14 cellular contexts compared by ENCODE assay signal in genomic region chr1:149942885-149943284, GRCh38. TPM values are rescaled to one million over a fixed set of nuclear protein-coding genes. Genes with fewer than 3 reads are reported as not detected.
DNase-seq lines count a peak whose midpoint lies in the region; ATAC-seq, FAIRE-seq and TF ChIP-seq lines count a peak whose summit lies in the region.
"Had no signal": no experiment of that assay in that cellular context is flagged by ENCODE, and none has a peak within 500 bp of the region (broad histone marks: within the 10 kb centered on the region; RNA-seq: fewer than 3 reads in every experiment).

No MANE protein-coding gene starts in this region.

- H3K27me3 Mint-ChIP-seq in stimulated activated naive CD8-positive, alpha-beta T cell treated with anti-CD3 and anti-CD28 coated beads, Interleukin-15, Interleukin-2, amounts not matched to agents 100 ng/mL and 50 ng/mL, for 24 hours, result no peaks in the 10 kb centered on the region
- H3K27me3 Mint-ChIP-seq: activated naive CD4-positive, alpha-beta T cell treated with anti-CD3 and anti-CD28 coated beads, Interleukin-2, amount 50 U/mL, for 24 hours had no signal

- in situ Hi-C loops in K562 (cut with MboI), result no loop called here

- H3K4me1 ChIP-seq in K562 (replicated peaks in 1 of 2; ENCODE audit: control insufficient read depth in 2 of 2, insufficient read depth in 2 of 2, low read length in 2 of 2), result peaks cover 10 to 18% of the 10 kb centered on the region in 2 experiments; a peak in 4 of 5 replicates
- H3K4me1 ChIP-seq in mesodermal cell (ENCODE audit: control insufficient read depth, insufficient read depth, low read length, poor library complexity, severe bottlenecking), result peaks cover 21% of the 10 kb centered on the region

- no peaks in the 10 kb centered on the region for H3K9me3 ChIP-seq in K562 (replicated peaks; ENCODE audit: control insufficient read depth, insufficient read depth, low read depth, low read length)
- no peaks in the 10 kb centered on the region for H3K9me3 ChIP-seq in mesodermal cell (ENCODE audit: control insufficient read depth, low read length)
- H3K9me3 ChIP-seq: pancreas had no signal

- TSS peak; percentile 41 for BruUV-seq in K562 (replicated peaks; lab: Mats Ljungman, UMichigan)

- H3K27me3 ChIP-seq in K562 (ENCODE audit: control insufficient read depth in 2 of 2, insufficient read depth in 2 of 2, low read length in 2 of 2), result no peaks in the 10 kb centered on the region
- H3K27me3 ChIP-seq: pancreas had no signal

- H3K9me1 ChIP-seq in K562 (ENCODE audit: control insufficient read depth, insufficient read depth, low read length), result no peaks in the 10 kb centered on the region

- no peak overlapping the region for H3K4me3 Mint-ChIP-seq in stimulated activated naive CD8-positive, alpha-beta T cell treated with anti-CD3 and anti-CD28 coated beads, Interleukin-15, Interleukin-2, amounts not matched to agents 100 ng/mL and 50 ng/mL, for 24 hours
- H3K4me3 Mint-ChIP-seq: activated naive CD4-positive, alpha-beta T cell treated with anti-CD3 and anti-CD28 coated beads, Interleukin-2, amount 50 U/mL, for 24 hours had no signal

- intact Hi-C loops in K562 (cut with micrococcal nuclease), result no loop called here
- intact Hi-C loops in sciatic nerve (cut with DNase I), result no loop called here

- no peak overlapping the region for H3K9ac ChIP-seq in K562 (ENCODE audit: insufficient read depth in 1 of 2, low read depth in 2 of 2, low read length in 2 of 2)

- H3K9me3 Mint-ChIP-seq in stimulated activated naive CD8-positive, alpha-beta T cell treated with anti-CD3 and anti-CD28 coated beads, Interleukin-15, Interleukin-2, amounts not matched to agents 100 ng/mL and 50 ng/mL, for 24 hours, result no peaks in the 10 kb centered on the region
- H3K9me3 Mint-ChIP-seq: activated naive CD4-positive, alpha-beta T cell treated with anti-CD3 and anti-CD28 coated beads, Interleukin-2, amount 50 U/mL, for 24 hours had no signal

- POLR2A ChIA-PET in K562 (lab: Yijun Ruan, JAX), result interaction anchor here (1.0 to 1.3 kb wide), 6 partner anchors 15 to 124 kb away, joined by 3 to 15 read pairs (median 3); partner anchors contain the start of gene VPS45
- POLR2A ChIA-PET in GM10248 (lab: Yijun Ruan, JAX), result no interaction called here

- TF ChIP-seq CTCF in K562 (IDR thresholded peaks at IDR 0.05 in 2 of 3, conservative IDR thresholded peaks at IDR 0.05 in 1 of 3; ENCODE audit: insufficient read depth in 2 of 3, low read depth in 1 of 3, low read length in 3 of 3) (no peak), GM10248 (IDR thresholded peaks at IDR 0.05; ENCODE audit: control extremely low read depth, extremely low read depth, low read depth, missing control alignments) (no peak)

- peaks cover 22% of the 10 kb centered on the region for H3K4me1 Mint-ChIP-seq in stimulated activated naive CD8-positive, alpha-beta T cell treated with anti-CD3 and anti-CD28 coated beads, Interleukin-15, Interleukin-2, amounts not matched to agents 100 ng/mL and 50 ng/mL, for 24 hours (ENCODE audit: low read depth)

- H3K27ac ChIP-seq in K562 (ENCODE audit: extremely low read depth, low read depth, low read length) (no peak overlapping the region), mesodermal cell (ENCODE audit: low read depth, low read length, severe bottlenecking) (peak overlapping the region; percentile 13)
- H3K27ac ChIP-seq: pancreas had no signal

- TF ChIP-seq EP300 in K562 (IDR thresholded peaks at IDR 0.05; ENCODE audit: low read length), result no peak

- CTCF ChIA-PET in K562 (lab: Yijun Ruan, JAX; ENCODE audit: low intra/inter-chr PET ratio) (interaction anchor here (1.6 kb wide), 1 partner anchor 55 kb away, joined by 4 read pairs; a partner anchor contains a TSS), GM10248 (lab: Yijun Ruan, JAX) (no interaction called here)

- no peak for TF ChIP-seq RAD21 in K562 (CRISPR knock-in tag; conservative IDR thresholded peaks at IDR 0.05 in 1 of 2, IDR thresholded peaks at IDR 0.05 in 1 of 2)

- 38% methylated on average over 3 of the region's 3 CpGs for WGBS in K562 (ENCODE audit: insufficient coverage, low coverage, missing lambda C conversion rate)
- 75% methylated on average over 1 of the region's 3 CpGs; no CpG with 5 or more reads in 1 of the 2 experiments for WGBS in mesodermal cell (ENCODE audit: insufficient coverage in 2 of 2), 2 experiments

- FAIRE-seq in K562 (lab: Jason Lieb, UNC), result no peak
- FAIRE-seq: pancreas had no signal

- H3K4me3 ChIP-seq in K562 (no peak overlapping the region), mesodermal cell (ENCODE audit: extremely low read depth, insufficient read depth, low read length, poor library complexity, severe bottlenecking) (no peak overlapping the region)
- H3K4me3 ChIP-seq: pancreas, skin epidermis had no signal

- H3K27ac Mint-ChIP-seq in stimulated activated naive CD8-positive, alpha-beta T cell treated with anti-CD3 and anti-CD28 coated beads, Interleukin-15, Interleukin-2, amounts not matched to agents 100 ng/mL and 50 ng/mL, for 24 hours, result peak overlapping the region; percentile 19
- H3K27ac Mint-ChIP-seq: activated naive CD4-positive, alpha-beta T cell treated with anti-CD3 and anti-CD28 coated beads, Interleukin-2, amount 50 U/mL, for 24 hours had no signal

- H2AFZ ChIP-seq in K562 (ENCODE audit: low read depth, low read length), result no peak overlapping the region

- no peak for DNase-seq in stimulated activated naive CD8-positive, alpha-beta T cell treated with anti-CD3 and anti-CD28 coated beads, Interleukin-15, Interleukin-2, amounts not matched to agents 100 U/mL and 50 U/mL, for 24 hours
- DNase-seq in K562 (ENCODE audit: extremely low read depth in 1 of 4, low spot score in 3 of 4) (no peak), sciatic nerve (ENCODE audit: low spot score) (no peak), GM10248 (ENCODE audit: extremely low spot score) (no peak)
- DNase-seq: activated CD4-positive, CD25-positive, alpha-beta regulatory T cell treated with anti-CD3 and anti-CD28 coated beads, Interleukin-2, amount 50 U/mL, for 72 hours; COR-L47; NCI-H1048; pancreas had no signal

- no peak for TF ChIP-seq POLR2A in K562 (conservative IDR thresholded peaks at IDR 0.05)

- no peaks in the 10 kb centered on the region for H3K79me2 ChIP-seq in K562 (ENCODE audit: control insufficient read depth, insufficient read depth, low read length)

- no peaks in the 10 kb centered on the region for H4K20me1 ChIP-seq in K562 (replicated peaks; ENCODE audit: control insufficient read depth, insufficient read depth, low read length)

- no peak for ATAC-seq in stimulated activated naive CD8-positive, alpha-beta T cell treated with anti-CD3 and anti-CD28 coated beads, Interleukin-15, Interleukin-2, amounts not matched to agents 100 U/mL and 50 U/mL, for 24 hours
- ATAC-seq in K562 (no peak), sciatic nerve (no peak), HG02840 (IDR thresholded peaks at IDR 0.05; ENCODE audit: low FRiP score, unreplicated experiment) (no peak), HG03457 (IDR thresholded peaks at IDR 0.05; ENCODE audit: unreplicated experiment) (no peak)
- ATAC-seq: pancreas had no signal

- H3K36me3 ChIP-seq in K562 (ENCODE audit: control insufficient read depth, insufficient read depth, low read length) (peaks cover 30% of the 10 kb centered on the region; the same call in 2 of the 3 replicates), mesodermal cell (ENCODE audit: control insufficient read depth, insufficient read depth, low read length) (peaks cover 40% of the 10 kb centered on the region)

- no peak overlapping the region for H3K4me2 ChIP-seq in K562 (ENCODE audit: insufficient read depth, low read length)

- H3K36me3 Mint-ChIP-seq in stimulated activated naive CD8-positive, alpha-beta T cell treated with anti-CD3 and anti-CD28 coated beads, Interleukin-15, Interleukin-2, amounts not matched to agents 100 ng/mL and 50 ng/mL, for 24 hours (ENCODE audit: low read depth), result peaks cover 36% of the 10 kb centered on the region

RNA-seq across cellular contexts. Expression of gene MTMR11, which starts 6.2 kb away (rescaled TPM):
- 9.3 and 16.8 TPM in 2 replicates for total RNA-seq in K562 (2011; cell fraction: chromatin; rRNA removed; ENCODE audit: low replicate concordance)
- total RNA-seq in K562 (2011; cell fraction: nucleolus; rRNA removed), result 6.4 and 6.7 TPM in 2 replicates
- total RNA-seq in K562 (2011; cell fraction: nucleoplasm; rRNA removed), result 7.7 and 8.3 TPM in 2 replicates
- total RNA-seq in K562 (2014; rRNA removed), result 0.09 and 0.53 TPM in 2 replicates
- total RNA-seq in K562 (2014; rRNA removed; fragmentation: Illumina TruSeq; extraction: Trizol), result 0.38 and 0.51 TPM in 2 replicates
- total RNA-seq in K562 (2015; rRNA removed; fragmentation: Illumina TruSeq; extraction: Trizol), result 0.38 and 0.40 TPM in 2 replicates
- 0.56 and 1.3 TPM in 2 replicates for total RNA-seq in K562 (2021)
- polyA plus RNA-seq in K562 (2011; rRNA removed), result 1.6 and 1.8 TPM in 2 replicates
- 1.3 and 2.3 TPM in 2 replicates for polyA plus RNA-seq in K562 (2011; cell fraction: cytosol; rRNA removed)
- 12.2 and 13.9 TPM in 2 replicates for polyA plus RNA-seq in K562 (2011; cell fraction: nucleus; rRNA removed)
- 0.74 and 1.2 TPM in 2 replicates for polyA plus RNA-seq in K562 (2012)
- polyA plus RNA-seq in K562 (2014; fragmentation: Illumina TruSeq; extraction: Trizol), result 0.73 and 0.76 TPM in 2 replicates
- under 1 TPM; 0.34 to 0.45 TPM for polyA plus RNA-seq in K562 (2014; fragmentation: Nextera tagmentation; extraction: Ambion mirVana)
- 0.60 and 1.0 TPM in 2 replicates for polyA plus RNA-seq in K562 (2014; rRNA removed)
- 0.96 and 1.8 TPM in 2 replicates for polyA minus RNA-seq in K562 (2011; rRNA and poly(A)+ RNA removed)
- polyA minus RNA-seq in K562 (2011; cell fraction: cytosol; rRNA and poly(A)+ RNA removed), result 1.1 TPM in 1 of 2 replicates, not detected in the other
- 3.4 and 3.6 TPM in 2 replicates for polyA minus RNA-seq in K562 (2011; cell fraction: nucleus; rRNA and poly(A)+ RNA removed)
- 13.1 TPM for polyA plus RNA-seq in mesodermal cell (2013, experiment 1 of 2)
- 12.6 TPM for polyA plus RNA-seq in mesodermal cell (2013, experiment 2 of 2)
- 16.4 TPM for total RNA-seq in sciatic nerve

RNA-seq across cellular contexts. Expression of gene SF3B4, which starts 15.3 kb away (rescaled TPM):
- 36.8 and 50.0 TPM in 2 replicates for total RNA-seq in K562 (2011; cell fraction: chromatin; rRNA removed; ENCODE audit: low replicate concordance)
- total RNA-seq in K562 (2011; cell fraction: nucleolus; rRNA removed), result 22.8 and 30.1 TPM in 2 replicates
- 21.9 and 22.2 TPM in 2 replicates for total RNA-seq in K562 (2011; cell fraction: nucleoplasm; rRNA removed)
- total RNA-seq in K562 (2014; rRNA removed) (11.0 and 13.0 TPM in 2 replicates), K562 (2014; rRNA removed; fragmentation: Illumina TruSeq; extraction: Trizol) (28.2 and 28.4 TPM in 2 replicates), K562 (2015; rRNA removed; fragmentation: Illumina TruSeq; extraction: Trizol) (30.0 and 31.3 TPM in 2 replicates), K562 (2021) (78.5 and 87.1 TPM in 2 replicates), sciatic nerve (32.7 TPM)
- polyA plus RNA-seq in K562 (2011; rRNA removed) (18.1 and 33.3 TPM in 2 replicates), K562 (2014; fragmentation: Illumina TruSeq; extraction: Trizol) (88.0 and 101 TPM in 2 replicates), K562 (2014; fragmentation: Nextera tagmentation; extraction: Ambion mirVana) (1 to 10 TPM; 3.0 to 8.3 TPM), K562 (2014; rRNA removed) (22.8 and 26.1 TPM in 2 replicates)
- 20.3 and 35.8 TPM in 2 replicates for polyA plus RNA-seq in K562 (2011; cell fraction: cytosol; rRNA removed)
- 21.9 and 25.6 TPM in 2 replicates for polyA plus RNA-seq in K562 (2011; cell fraction: nucleus; rRNA removed)
- polyA plus RNA-seq in K562 (2012), result 62.3 and 73.0 TPM in 2 replicates
- 25.2 and 30.7 TPM in 2 replicates for polyA minus RNA-seq in K562 (2011; rRNA and poly(A)+ RNA removed)
- polyA minus RNA-seq in K562 (2011; cell fraction: cytosol; rRNA and poly(A)+ RNA removed), result 22.9 and 35.8 TPM in 2 replicates
- 15.2 and 21.9 TPM in 2 replicates for polyA minus RNA-seq in K562 (2011; cell fraction: nucleus; rRNA and poly(A)+ RNA removed)
- 60.7 TPM for polyA plus RNA-seq in mesodermal cell (2013, experiment 1 of 2)
- 58.0 TPM for polyA plus RNA-seq in mesodermal cell (2013, experiment 2 of 2)

RNA-seq across cellular contexts. Expression of gene SV2A, which starts 25.2 kb away (rescaled TPM):
- 0.56 and 0.58 TPM in 2 replicates for total RNA-seq in K562 (2011; cell fraction: chromatin; rRNA removed; ENCODE audit: low replicate concordance)
- 0.33 and 0.53 TPM in 2 replicates for total RNA-seq in K562 (2011; cell fraction: nucleolus; rRNA removed)
- 0.46 and 0.51 TPM in 2 replicates for total RNA-seq in K562 (2011; cell fraction: nucleoplasm; rRNA removed)
- total RNA-seq in K562 (2014; rRNA removed) (0.08 and 0.09 TPM in 2 replicates), K562 (2014; rRNA removed; fragmentation: Illumina TruSeq; extraction: Trizol) (0.06 and 0.11 TPM in 2 replicates), K562 (2015; rRNA removed; fragmentation: Illumina TruSeq; extraction: Trizol) (0.04 and 0.07 TPM in 2 replicates), K562 (2021) (0.20 and 0.22 TPM in 2 replicates), sciatic nerve (1.7 TPM)
- polyA plus RNA-seq in K562 (2011; rRNA removed) (0.12 and 0.14 TPM in 2 replicates), K562 (2014; fragmentation: Illumina TruSeq; extraction: Trizol) (0.10 and 0.30 TPM in 2 replicates), K562 (2014; fragmentation: Nextera tagmentation; extraction: Ambion mirVana) (under 1 TPM in 1 of 2 experiments, not detected in 1; 0.10 TPM), K562 (2014; rRNA removed) (0.16 and 0.20 TPM in 2 replicates)
- 0.12 and 0.25 TPM in 2 replicates for polyA plus RNA-seq in K562 (2011; cell fraction: cytosol; rRNA removed)
- polyA plus RNA-seq in K562 (2011; cell fraction: nucleus; rRNA removed), result 0.31 TPM in 2 replicates
- polyA plus RNA-seq in K562 (2012), result 0.18 and 0.30 TPM in 2 replicates
- polyA minus RNA-seq in K562 (2011; rRNA and poly(A)+ RNA removed), result 0.07 and 0.15 TPM in 2 replicates
- not detected in 2 replicates for polyA minus RNA-seq in K562 (2011; cell fraction: cytosol; rRNA and poly(A)+ RNA removed)
- 0.11 and 0.13 TPM in 2 replicates for polyA minus RNA-seq in K562 (2011; cell fraction: nucleus; rRNA and poly(A)+ RNA removed)
- 53.0 TPM for polyA plus RNA-seq in mesodermal cell (2013, experiment 1 of 2)
- polyA plus RNA-seq in mesodermal cell (2013, experiment 2 of 2), result 42.6 TPM

RNA-seq across cellular contexts. Expression of gene BOLA1, which starts 43.5 kb away (rescaled TPM):
- 0.72 and 1.8 TPM in 2 replicates for total RNA-seq in K562 (2011; cell fraction: chromatin; rRNA removed; ENCODE audit: low replicate concordance)
- total RNA-seq in K562 (2011; cell fraction: nucleolus; rRNA removed), result 1.3 and 1.7 TPM in 2 replicates
- total RNA-seq in K562 (2011; cell fraction: nucleoplasm; rRNA removed), result 2.4 and 2.7 TPM in 2 replicates
- total RNA-seq in K562 (2014; rRNA removed) (0.18 and 0.53 TPM in 2 replicates), K562 (2014; rRNA removed; fragmentation: Illumina TruSeq; extraction: Trizol) (0.58 and 1.4 TPM in 2 replicates), K562 (2015; rRNA removed; fragmentation: Illumina TruSeq; extraction: Trizol) (0.19 and 0.40 TPM in 2 replicates), K562 (2021) (0.76 and 0.82 TPM in 2 replicates), sciatic nerve (13.7 TPM)
- polyA plus RNA-seq in K562 (2011; rRNA removed) (0.28 and 0.42 TPM in 2 replicates), K562 (2014; fragmentation: Illumina TruSeq; extraction: Trizol) (0.18 TPM in 1 of 2 replicates, not detected in the other), K562 (2014; fragmentation: Nextera tagmentation; extraction: Ambion mirVana) (not detected), K562 (2014; rRNA removed) (0.43 and 1.2 TPM in 2 replicates)
- polyA plus RNA-seq in K562 (2011; cell fraction: cytosol; rRNA removed), result 0.24 and 0.46 TPM in 2 replicates
- polyA plus RNA-seq in K562 (2011; cell fraction: nucleus; rRNA removed), result 1.7 and 2.6 TPM in 2 replicates
- 0.14 and 0.24 TPM in 2 replicates for polyA plus RNA-seq in K562 (2012)
- polyA minus RNA-seq in K562 (2011; rRNA and poly(A)+ RNA removed), result 0.21 TPM in 1 of 2 replicates, not detected in the other
- not detected in 2 replicates for polyA minus RNA-seq in K562 (2011; cell fraction: cytosol; rRNA and poly(A)+ RNA removed)
- polyA minus RNA-seq in K562 (2011; cell fraction: nucleus; rRNA and poly(A)+ RNA removed), result 0.67 and 1.4 TPM in 2 replicates
- 2.4 TPM for polyA plus RNA-seq in mesodermal cell (2013, experiment 1 of 2)
- 2.4 TPM for polyA plus RNA-seq in mesodermal cell (2013, experiment 2 of 2)
